In genomic region chr20:62382306-62383198, GRCh38 we compare ENCODE assay signal across 8 cellular contexts. TPM values are rescaled to one million over a fixed set of nuclear protein-coding genes. Genes with fewer than 3 reads are reported as not detected.
A peak's percentile ranks its signal among the peaks of the same experiment; 100 is the strongest.
DNase-seq lines count a peak whose midpoint lies in the region; ATAC-seq and TF ChIP-seq lines count a peak whose summit lies in the region.

No MANE protein-coding gene starts in this region.

- no peaks in the 10 kb centered on the region for H3K27me3 Mint-ChIP-seq in WTC11 (ENCODE audit: low read depth)

- H3K9me3 ChIP-seq in mammary epithelial cell (replicated peaks; ENCODE audit: insufficient read depth, low read length): no peaks in the 10 kb centered on the region

- intact Hi-C loops in mammary epithelial cell (cut with micrococcal nuclease): loop anchor here (1.0 to 10.0 kb wide), 6 partner anchors 32 to 368 kb away; partner anchors contain the start of genes ADRM1, MTG2, PSMA7 and SS18L1

- no peak overlapping the region for H3K4me2 ChIP-seq in mammary epithelial cell (ENCODE audit: insufficient read depth, low read depth, low read length)

- in situ Hi-C loops in mammary epithelial cell (cut with MboI; ENCODE audit: low sequenced_read_pairs in 2 of 2): loop anchor here (5.0 to 25.0 kb wide), 2 partner anchors 75 to 230 kb away; no protein-coding TSS in a partner anchor

- no peak overlapping the region for H3K27ac ChIP-seq in mammary epithelial cell (ENCODE audit: insufficient read depth, low read depth, low read length)

- H3K4me1 Mint-ChIP-seq in WTC11: peaks cover 20% of the 10 kb centered on the region

- H3K36me3 ChIP-seq in mammary epithelial cell (ENCODE audit: insufficient read depth, low read length): no peaks in the 10 kb centered on the region

- H3K4me1 ChIP-seq in mammary epithelial cell (ENCODE audit: insufficient read depth, low read length): peaks cover 40% of the 10 kb centered on the region

- DNase-seq in NCI-H2227 treated with DMSO at 0.1 percent for 48 hours (lab: John Stamatoyannopoulos, UW) (peak; percentile 74), WTC11 (ENCODE audit: low spot score) (peak; percentile 95), mammary epithelial cell (peak; percentile 65), kidney tubule cell (ENCODE audit: low spot score) (peak; percentile 83)
- DNase-seq in stimulated activated CD4-positive, alpha-beta T cell treated with anti-CD3 and anti-CD28 coated beads, Interleukin-4, amount 100 ng/mL, for 4 hours: peak; percentile 75 to 78

- TF ChIP-seq CTCF in GM12875 (IDR thresholded peaks at IDR 0.05; ENCODE audit: borderline replicate concordance, insufficient read depth, low read depth, low read length) (peak; percentile 98), WTC11 (IDR thresholded peaks at IDR 0.05) (peak; percentile 91), mammary epithelial cell (conservative IDR thresholded peaks at IDR 0.05 in 1 of 2, IDR thresholded peaks at IDR 0.05 in 1 of 2; ENCODE audit: extremely low read depth in 1 of 2, insufficient read depth in 1 of 2, low read depth in 1 of 2, low read length in 2 of 2) (peak; percentile 91 to 99)

- no peaks in the 10 kb centered on the region for H3K27me3 ChIP-seq in mammary epithelial cell (ENCODE audit: insufficient read depth, low read length)

- WGBS in mammary epithelial cell (ENCODE audit: low coverage, missing lambda C conversion rate): 46% methylated on average over 17 of the region's 18 CpGs

- dilution Hi-C loops in mammary epithelial cell (cut with HindIII; ENCODE audit: low sequenced_read_pairs): no loop called here

- no peak overlapping the region for H2AFZ ChIP-seq in mammary epithelial cell (ENCODE audit: low read depth, low read length)

- no peak overlapping the region for H3K27ac Mint-ChIP-seq in WTC11

- peaks cover 7% of the 10 kb centered on the region for H3K9me3 Mint-ChIP-seq in WTC11

- no peak overlapping the region for H3K4me3 Mint-ChIP-seq in WTC11

- H3K9ac ChIP-seq in mammary epithelial cell (ENCODE audit: insufficient read depth, low read length): no peak overlapping the region

- ATAC-seq in HG03039 (IDR thresholded peaks at IDR 0.05; ENCODE audit: unreplicated experiment): peak; percentile 52
- peak; percentile 90 for ATAC-seq in WTC11
- no peak for ATAC-seq in HG03571 (IDR thresholded peaks at IDR 0.05; ENCODE audit: unreplicated experiment)

- H3K79me2 ChIP-seq in mammary epithelial cell (ENCODE audit: insufficient read depth, low read length): peaks cover 43% of the 10 kb centered on the region

- CTCF ChIA-PET in WTC11 (lab: Charles Lee): interaction anchor here (0.5 to 2.7 kb wide), 49 partner anchors 8 to 412 kb away, joined by 3 to 137 read pairs (median 4); partner anchors contain the start of genes ADRM1, LAMA5 and OSBPL2
- CTCF ChIA-PET in mammary epithelial cell (lab: Charles Lee; ENCODE audit: low non-redundant PET): interaction anchor here (0.6 to 1.1 kb wide), 4 partner anchors 14 to 82 kb away, joined by 5 to 7 read pairs (median 6); partner anchors contain the start of gene ADRM1

- no peaks in the 10 kb centered on the region for H4K20me1 ChIP-seq in mammary epithelial cell (ENCODE audit: insufficient read depth, low read length)

- BruUV-seq in mammary epithelial cell (replicated peaks; lab: Mats Ljungman, UMichigan): no TSS peak

- H3K4me3 ChIP-seq in GM12875 (ENCODE audit: low read depth, low read length): no peak overlapping the region
- no peak overlapping the region for H3K4me3 ChIP-seq in mammary epithelial cell (replicated peaks in 1 of 3; ENCODE audit: insufficient read depth in 1 of 3, low read depth in 2 of 3, low read length in 3 of 3)

- H3K36me3 Mint-ChIP-seq in WTC11: peaks cover 14% of the 10 kb centered on the region

- POLR2A ChIA-PET in WTC11 (lab: Charles Lee): interaction anchor here (0.6 to 1.2 kb wide), 4 partner anchors 13 to 21 kb away, joined by 3 to 6 read pairs (median 3); no protein-coding TSS in a partner anchor

TF ChIP-seq in WTC11, 78 proteins besides CTCF, POLR2A, EP300 and RAD21:
- TF ChIP-seq GABPB1 (CRISPR knock-in tag; IDR thresholded peaks at IDR 0.05) (0 out of 2 replicates have a peak, but pooled peaks have one; percentile 34), ZSCAN18 (CRISPR knock-in tag; IDR thresholded peaks at IDR 0.05) (no peak), FOXK1 (CRISPR knock-in tag; IDR thresholded peaks at IDR 0.05) (peak; percentile 41; the same call in 1 of the 2 replicates), E2F4 (CRISPR knock-in tag; IDR thresholded peaks at IDR 0.05; ENCODE audit: borderline replicate concordance, low read depth) (no peak), IRF2 (CRISPR knock-in tag; IDR thresholded peaks at IDR 0.05; ENCODE audit: borderline replicate concordance, low read depth) (no peak), SP1 (CRISPR knock-in tag; conservative IDR thresholded peaks at IDR 0.05) (peak; percentile 59; the same call in 1 of the 2 replicates), TCF7 (CRISPR knock-in tag; IDR thresholded peaks at IDR 0.05; ENCODE audit: low read depth) (no peak), E2F1 (CRISPR knock-in tag; IDR thresholded peaks at IDR 0.05) (peak; percentile 42; the same call in 1 of the 2 replicates), FOXP1 (CRISPR knock-in tag; IDR thresholded peaks at IDR 0.05; ENCODE audit: borderline replicate concordance) (peak; percentile 59; the same call in 1 of the 2 replicates), ETV6 (CRISPR knock-in tag; IDR thresholded peaks at IDR 0.05) (0 out of 2 replicates have a peak, but pooled peaks have one; percentile 25)

RNA-seq across cellular contexts. Expression of gene RPS21, which starts 4.4 kb away (rescaled TPM):
- 2,016 to 2,119 TPM (median 2,047 TPM) in 3 replicates for total RNA-seq in WTC11 (2021)
- total RNA-seq in mammary epithelial cell: 1,000 to 10,000 TPM in 1 of 2 donors, 100 to 1,000 TPM in 1; 894 to 1,553 TPM
- polyA plus RNA-seq in mammary epithelial cell: 3,470 TPM
- polyA minus RNA-seq in mammary epithelial cell: 261 TPM

RNA-seq across cellular contexts. Expression of gene LAMA5, which starts 15.4 kb away (rescaled TPM):
- total RNA-seq in WTC11 (2021): 298 to 329 TPM (median 323 TPM) in 3 replicates
- total RNA-seq in mammary epithelial cell: 100 to 1,000 TPM in 1 of 2 donors, 10 to 100 TPM in 1; 71.3 to 220 TPM
- 9.7 TPM for polyA plus RNA-seq in mammary epithelial cell
- polyA minus RNA-seq in mammary epithelial cell: 19.0 TPM

RNA-seq across cellular contexts. Expression of gene CABLES2, which starts 24.5 kb away (rescaled TPM):
- 7.5 to 10.6 TPM (median 9.2 TPM) in 3 replicates for total RNA-seq in WTC11 (2021)
- 1 to 10 TPM; 2.3 to 4.4 TPM for total RNA-seq in mammary epithelial cell
- polyA plus RNA-seq in mammary epithelial cell: 4.7 TPM
- polyA minus RNA-seq in mammary epithelial cell: 12.8 TPM

RNA-seq across cellular contexts. Expression of gene RBBP8NL, which starts 44.8 kb away (rescaled TPM):
- total RNA-seq in WTC11 (2021) (0.99 to 1.5 TPM (median 1.4 TPM) in 3 replicates), mammary epithelial cell (under 1 TPM in 1 of 2 donors, not detected in 1; 0.14 TPM)
- polyA plus RNA-seq in mammary epithelial cell: 0.03 TPM
- not detected for polyA minus RNA-seq in mammary epithelial cell
